Comparison of ENCODE assay signal across 1 cellular context in the genomic region with DNA sequence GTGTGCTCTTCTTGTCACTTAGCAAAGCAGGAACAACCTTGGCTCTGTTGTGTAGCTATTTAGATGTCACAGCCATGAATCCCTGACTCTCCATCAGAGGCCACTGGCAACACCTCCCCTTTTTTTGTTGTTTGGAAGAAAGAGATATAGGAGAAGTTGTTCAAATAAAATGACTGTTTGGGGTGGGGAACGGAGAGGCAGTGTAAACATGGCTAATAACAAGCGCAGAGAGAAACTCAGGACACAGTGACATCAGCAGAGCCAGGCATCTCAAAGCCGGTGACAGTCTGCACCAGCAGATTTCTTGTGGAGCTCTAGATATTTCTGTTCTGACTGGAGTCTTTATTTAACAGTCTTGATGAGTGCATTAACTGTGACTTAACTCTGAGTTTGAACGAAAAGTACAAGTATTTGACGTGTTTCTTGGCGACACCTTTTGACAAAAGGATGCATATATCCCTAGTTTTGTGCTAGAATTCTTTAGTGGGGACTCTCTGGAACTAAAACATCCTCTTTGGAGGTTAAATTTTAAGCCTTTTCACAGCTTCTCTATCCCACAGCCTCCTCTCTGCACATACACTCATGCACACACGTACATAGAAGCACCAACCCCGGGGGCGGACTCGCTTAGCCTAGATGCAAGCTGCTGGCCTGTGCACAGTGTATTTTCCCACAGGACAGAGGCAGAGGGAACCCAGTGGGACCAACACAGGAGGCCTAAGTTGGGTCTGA.
A peak's percentile ranks its signal among the peaks of the same experiment; 100 is the strongest.
TF ChIP-seq lines count a peak whose summit lies in the region.

No MANE protein-coding gene starts in this region.

TF ChIP-seq in HepG2, 621 proteins besides CTCF, POLR2A, EP300 and RAD21 (continued from another document and continues in another):
- TF ChIP-seq ZBTB49 (CRISPR knock-in tag; IDR thresholded peaks at IDR 0.05; ENCODE audit: borderline replicate concordance) (no peak), SOX13 (IDR thresholded peaks at IDR 0.05) (no peak), SOX13 (CRISPR knock-in tag; conservative IDR thresholded peaks at IDR 0.05 in 1 of 2, IDR thresholded peaks at IDR 0.05 in 1 of 2) (peak in 1 of 2 experiments; percentile 79; a peak in 2 of 4 replicates), HES4 (CRISPR knock-in tag; IDR thresholded peaks at IDR 0.05; ENCODE audit: borderline replicate concordance) (no peak), ZNF766 (CRISPR knock-in tag; IDR thresholded peaks at IDR 0.05; ENCODE audit: borderline replicate concordance) (no peak), ZNF75D (CRISPR knock-in tag; IDR thresholded peaks at IDR 0.05; ENCODE audit: borderline replicate concordance) (peak; percentile 12; the same call in 1 of the 2 replicates), ZNF614 (CRISPR knock-in tag; IDR thresholded peaks at IDR 0.05; ENCODE audit: borderline replicate concordance) (no peak), ZNF788 (CRISPR knock-in tag; IDR thresholded peaks at IDR 0.05; ENCODE audit: borderline replicate concordance) (no peak), ZNF562 (CRISPR knock-in tag; IDR thresholded peaks at IDR 0.05; ENCODE audit: borderline replicate concordance) (no peak), ZKSCAN1 (IDR thresholded peaks at IDR 0.05; ENCODE audit: low read length) (no peak), PAWR (CRISPR knock-in tag; IDR thresholded peaks at IDR 0.05; ENCODE audit: borderline replicate concordance) (no peak), SIX4 (CRISPR knock-in tag; IDR thresholded peaks at IDR 0.05) (no peak), DBP (CRISPR knock-in tag; IDR thresholded peaks at IDR 0.05; ENCODE audit: not compliant biosample characterization) (no peak), ATF2 (CRISPR knock-in tag; IDR thresholded peaks at IDR 0.05) (peak; percentile 25; the same call in 1 of the 2 replicates), ZNF574 (CRISPR knock-in tag; IDR thresholded peaks at IDR 0.05) (peak; percentile 51; the same call in 1 of the 2 replicates), ZNF382 (CRISPR knock-in tag; IDR thresholded peaks at IDR 0.05; ENCODE audit: borderline replicate concordance) (no peak), MIER2 (CRISPR knock-in tag; IDR thresholded peaks at IDR 0.05) (no peak; the same call in 1 of the 2 replicates), ATF5 (CRISPR knock-in tag; IDR thresholded peaks at IDR 0.05; ENCODE audit: low read depth) (no peak), RARA (CRISPR knock-in tag; IDR thresholded peaks at IDR 0.05) (peak; percentile 67), ARID3A (IDR thresholded peaks at IDR 0.05; ENCODE audit: low read depth, low read length) (peak; percentile 30; the same call in 1 of the 2 replicates), ATF3 (CRISPR knock-in tag; IDR thresholded peaks at IDR 0.05) (peak; percentile 17; the same call in 1 of the 2 replicates), EZH2 (conservative IDR thresholded peaks at IDR 0.05; ENCODE audit: low read depth, low read length) (no peak), NFYB (CRISPR knock-in tag; IDR thresholded peaks at IDR 0.05) (no peak), ZNF576 (CRISPR knock-in tag; IDR thresholded peaks at IDR 0.05) (no peak), SP1 (IDR thresholded peaks at IDR 0.05) (no peak), SP1 (CRISPR knock-in tag; IDR thresholded peaks at IDR 0.05) (no peak), RORA (CRISPR knock-in tag; IDR thresholded peaks at IDR 0.05) (no peak), ZSCAN20 (CRISPR knock-in tag; IDR thresholded peaks at IDR 0.05; ENCODE audit: borderline replicate concordance) (no peak), ZMYM2 (CRISPR knock-in tag; IDR thresholded peaks at IDR 0.05) (no peak), NCOA2 (CRISPR knock-in tag; IDR thresholded peaks at IDR 0.05) (peak; percentile 75), PHF21A (CRISPR knock-in tag; IDR thresholded peaks at IDR 0.05) (peak; percentile 1; the same call in 1 of the 2 replicates), CREB1 (IDR thresholded peaks at IDR 0.05) (peak; percentile 65), CREB1 (CRISPR knock-in tag; IDR thresholded peaks at IDR 0.05) (peak; percentile 75), ISX (CRISPR knock-in tag; conservative IDR thresholded peaks at IDR 0.05) (no peak), HNRNPLL (IDR thresholded peaks at IDR 0.05; ENCODE audit: low read depth, low read length, poor library complexity, severe bottlenecking) (no peak), ELF4 (CRISPR knock-in tag; IDR thresholded peaks at IDR 0.05; ENCODE audit: borderline replicate concordance) (no peak), CBFB (CRISPR knock-in tag; IDR thresholded peaks at IDR 0.05) (no peak; the same call in 1 of the 2 replicates), ZXDC (CRISPR knock-in tag; IDR thresholded peaks at IDR 0.05) (no peak), HNRNPK (IDR thresholded peaks at IDR 0.05; ENCODE audit: low read depth, low read length, poor library complexity, severe bottlenecking) (no peak), ZNF468 (CRISPR knock-in tag; IDR thresholded peaks at IDR 0.05) (no peak)
- TF ChIP-seq, protein P1, sequence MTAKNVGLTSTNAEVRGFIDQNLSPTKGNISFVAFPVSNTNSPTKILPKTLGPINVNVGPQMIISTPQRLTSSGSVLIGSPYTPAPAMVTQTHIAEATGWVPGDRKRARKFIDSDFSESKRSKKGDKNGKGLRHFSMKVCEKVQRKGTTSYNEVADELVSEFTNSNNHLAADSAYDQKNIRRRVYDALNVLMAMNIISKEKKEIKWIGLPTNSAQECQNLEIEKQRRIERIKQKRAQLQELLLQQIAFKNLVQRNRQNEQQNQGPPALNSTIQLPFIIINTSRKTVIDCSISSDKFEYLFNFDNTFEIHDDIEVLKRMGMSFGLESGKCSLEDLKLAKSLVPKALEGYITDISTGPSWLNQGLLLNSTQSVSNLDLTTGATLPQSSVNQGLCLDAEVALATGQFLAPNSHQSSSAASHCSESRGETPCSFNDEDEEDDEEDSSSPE (CRISPR knock-in tag; IDR thresholded peaks at IDR 0.05): no peak
- TF ChIP-seq, protein P2, sequence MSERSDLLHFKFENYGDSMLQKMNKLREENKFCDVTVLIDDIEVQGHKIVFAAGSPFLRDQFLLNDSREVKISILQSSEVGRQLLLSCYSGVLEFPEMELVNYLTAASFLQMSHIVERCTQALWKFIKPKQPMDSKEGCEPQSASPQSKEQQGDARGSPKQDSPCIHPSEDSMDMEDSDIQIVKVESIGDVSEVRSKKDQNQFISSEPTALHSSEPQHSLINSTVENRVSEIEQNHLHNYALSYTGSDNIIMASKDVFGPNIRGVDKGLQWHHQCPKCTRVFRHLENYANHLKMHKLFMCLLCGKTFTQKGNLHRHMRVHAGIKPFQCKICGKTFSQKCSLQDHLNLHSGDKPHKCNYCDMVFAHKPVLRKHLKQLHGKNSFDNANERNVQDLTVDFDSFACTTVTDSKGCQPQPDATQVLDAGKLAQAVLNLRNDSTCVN (CRISPR knock-in tag; IDR thresholded peaks at IDR 0.05; ENCODE audit: borderline replicate concordance): no peak
